1 cellular context compared by ENCODE assay signal in the genomic region with DNA sequence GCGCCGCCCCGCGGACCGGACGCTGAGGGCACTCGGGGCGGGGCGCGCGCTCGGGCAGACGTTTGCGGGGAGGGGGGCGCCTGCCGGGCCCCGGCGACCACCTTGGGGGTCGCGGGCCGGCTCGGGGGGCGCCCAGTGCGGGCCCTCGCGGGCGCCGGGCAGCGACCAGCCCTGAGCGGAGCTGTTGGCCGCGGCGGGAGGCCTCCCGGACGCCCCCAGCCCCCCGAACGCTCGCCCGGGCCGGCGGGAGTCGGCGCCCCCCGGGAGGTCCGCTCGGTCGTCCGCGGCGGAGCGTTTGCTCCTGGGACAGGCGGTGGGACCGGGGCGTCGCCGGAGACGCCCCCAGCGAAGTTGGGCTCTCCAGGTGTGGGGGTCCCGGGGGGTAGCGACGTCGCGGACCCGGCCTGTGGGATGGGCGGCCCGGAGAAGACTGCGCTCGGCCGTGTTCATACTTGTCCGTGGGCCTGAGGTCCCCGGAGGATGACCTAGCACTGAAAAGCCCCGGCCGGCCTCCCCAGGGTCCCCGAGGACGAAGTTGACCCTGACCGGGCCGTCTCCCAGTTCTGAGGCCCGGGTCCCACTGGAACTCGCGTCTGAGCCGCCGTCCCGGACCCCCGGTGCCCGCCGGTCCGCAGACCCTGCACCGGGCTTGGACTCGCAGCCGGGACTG.
TF ChIP-seq lines count a peak whose summit lies in the region.

No MANE protein-coding gene starts in this region.

TF ChIP-seq in H1, 55 proteins besides CTCF, POLR2A, EP300 and RAD21 (continued from another document):
- TF ChIP-seq CBX5 (IDR thresholded peaks at IDR 0.05; ENCODE audit: low read depth, low read length) (no peak), MAX (IDR thresholded peaks at IDR 0.05) (no peak), TBP (IDR thresholded peaks at IDR 0.05; ENCODE audit: low read depth, low read length) (no peak), E2F6 (IDR thresholded peaks at IDR 0.05) (no peak), TEAD4 (IDR thresholded peaks at IDR 0.05; ENCODE audit: low read depth, low read length) (no peak), RXRA (IDR thresholded peaks at IDR 0.05; ENCODE audit: insufficient read depth, low read depth, low read length) (no peak)
- TF ChIP-seq, protein P1, sequence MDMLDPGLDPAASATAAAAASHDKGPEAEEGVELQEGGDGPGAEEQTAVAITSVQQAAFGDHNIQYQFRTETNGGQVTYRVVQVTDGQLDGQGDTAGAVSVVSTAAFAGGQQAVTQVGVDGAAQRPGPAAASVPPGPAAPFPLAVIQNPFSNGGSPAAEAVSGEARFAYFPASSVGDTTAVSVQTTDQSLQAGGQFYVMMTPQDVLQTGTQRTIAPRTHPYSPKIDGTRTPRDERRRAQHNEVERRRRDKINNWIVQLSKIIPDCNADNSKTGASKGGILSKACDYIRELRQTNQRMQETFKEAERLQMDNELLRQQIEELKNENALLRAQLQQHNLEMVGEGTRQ (IDR thresholded peaks at IDR 0.05; ENCODE audit: low read length): no peak
